In genomic region chr4:153449338-153449737, GRCh38 we compare ENCODE assay signal across 1 cellular context.
A peak's percentile ranks its signal among the peaks of the same experiment; 100 is the strongest.
TF ChIP-seq lines count a peak whose summit lies in the region.

No MANE protein-coding gene starts in this region.

TF ChIP-seq in HepG2, 621 proteins besides CTCF, POLR2A, EP300 and RAD21:
- peak; percentile 92 for TF ChIP-seq MAFF (IDR thresholded peaks at IDR 0.05; ENCODE audit: low read depth, low read length)
- no peak for TF ChIP-seq ZBTB7A (CRISPR knock-in tag; IDR thresholded peaks at IDR 0.05)
- TF ChIP-seq TEAD2 (CRISPR knock-in tag; IDR thresholded peaks at IDR 0.05), result no peak
- peak; percentile 90 to 95 for TF ChIP-seq MAFK (conservative IDR thresholded peaks at IDR 0.05 in 1 of 2, IDR thresholded peaks at IDR 0.05 in 1 of 2; ENCODE audit: low read length in 2 of 2)
TF ChIP-seq in HepG2: peak in this region for 2.
